In genomic region chr3:50333744-50334328, GRCh38 we compare ENCODE assay signal across 8 cellular contexts. TPM values are rescaled to one million over a fixed set of nuclear protein-coding genes. Genes with fewer than 3 reads are reported as not detected.
DNase-seq lines count a peak whose midpoint lies in the region; ATAC-seq, FAIRE-seq and TF ChIP-seq lines count a peak whose summit lies in the region.
"Had no signal": no experiment of that assay in that cellular context is flagged by ENCODE, and none has a peak within 500 bp of the region (broad histone marks: within the 10 kb centered on the region; RNA-seq: fewer than 3 reads in every experiment).

No MANE protein-coding gene starts in this region.

- no peak for TF ChIP-seq RAD21 in GM12878 (IDR thresholded peaks at IDR 0.05; ENCODE audit: insufficient read depth, low read depth, low read length)

- TF ChIP-seq EP300 in GM12878 (IDR thresholded peaks at IDR 0.05; ENCODE audit: borderline replicate concordance in 1 of 2, control insufficient read depth in 1 of 2, low read depth in 2 of 2, low read length in 2 of 2) = no peak

- peak overlapping the region; percentile 77 for H3K4me2 ChIP-seq in GM12878 (ENCODE audit: control insufficient read depth, insufficient read depth)

- CTCF ChIA-PET in GM12878 (lab: Yijun Ruan, JAX) = interaction anchor here (0.6 to 10.5 kb wide), 3 partner anchors 11 to 35 kb away, joined by 3 to 72 read pairs (median 5); partner anchors contain the start of genes HYAL2, HYAL3 and NAA80

- no peak for FAIRE-seq in GM12878 (lab: Jason Lieb, UNC)
- FAIRE-seq in RCC 7860 (lab: Jason Lieb, UNC) = no peak

- POLR2A ChIA-PET in GM12878 (lab: Charles Lee) = interaction anchor here (1.0 to 1.7 kb wide), 3 partner anchors 11 to 27 kb away, joined by 3 to 5 read pairs (median 4); partner anchors contain the start of gene HYAL2

- H3K4me1 ChIP-seq in GM12878 (ENCODE audit: control insufficient read depth, insufficient read depth, low read length) = peaks cover 10% of the 10 kb centered on the region; the same call in 1 of the 2 replicates

- SMC1A ChIA-PET in GM12878 (lab: Charles Lee; ENCODE audit: uncharacterized antibody, unreplicated experiment) = interaction anchor here (1.5 kb wide), 1 partner anchor 13 kb away, joined by 3 read pairs; no protein-coding TSS in a partner anchor

- TF ChIP-seq CTCF in NB4 (IDR thresholded peaks at IDR 0.05; ENCODE audit: low read depth, low read length) (no peak), GM12878 (IDR thresholded peaks at IDR 0.05 in 2 of 3, conservative IDR thresholded peaks at IDR 0.05 in 1 of 3; ENCODE audit: control insufficient read depth in 2 of 3, extremely low read depth in 1 of 3, insufficient read depth in 1 of 3, low read depth in 3 of 3, low read length in 3 of 3) (no peak)

- in situ Hi-C loops in GM12878 (cut with MboI) = loop anchor here (10.0 kb wide), 1 partner anchor 1061 kb away; the partner anchor contains the start of gene RBM15B

- peak overlapping the region; percentile 15; the same call in 1 of the 2 replicates for H3K9ac ChIP-seq in GM12878 (ENCODE audit: control insufficient read depth, insufficient read depth, low read length)

- 74% methylated on average over 12 of the region's 12 CpGs for WGBS in GM12878 (ENCODE audit: insufficient coverage, insufficient replicate concordance, low lambda C conversion rate, missing lambda C conversion rate)

- H4K20me1 ChIP-seq in GM12878 (ENCODE audit: control insufficient read depth, insufficient read depth) = no peaks in the 10 kb centered on the region; the same call in 1 of the 2 replicates

- intact Hi-C loops in GM12878 (cut with micrococcal nuclease; ENCODE audit: unreplicated experiment) = no loop called here

- TF ChIP-seq POLR2A in NB4 (IDR thresholded peaks at IDR 0.05; ENCODE audit: extremely low read depth, insufficient read length) = no peak
- no peak for TF ChIP-seq POLR2A in GM12878 (IDR thresholded peaks at IDR 0.05; ENCODE audit: low read depth, low read length)

- peaks cover 19 to 27% of the 10 kb centered on the region in 2 experiments for H3K36me3 ChIP-seq in GM12878 (ENCODE audit: control insufficient read depth in 2 of 2, insufficient read depth in 2 of 2, low read length in 1 of 2)

- H2AFZ ChIP-seq in GM12878 (ENCODE audit: control insufficient read depth, low read depth, low read length) = no peak overlapping the region

- no peak for DNase-seq in NB4 (ENCODE audit: low read depth)
- no peak for DNase-seq in GM12878 (ENCODE audit: low read depth, low spot score)
- peak; percentile 87 for DNase-seq in iris pigment epithelial cell (ENCODE audit: low read depth)
- peak; percentile 69 for DNase-seq in stromal cell of bone marrow (ENCODE audit: low read depth)
- DNase-seq in NCI-H2107 treated with DMSO at 0.1 percent for 48 hours (lab: John Stamatoyannopoulos, UW; ENCODE audit: unreplicated experiment) = no peak
- no peak for DNase-seq in RCC 7860 (ENCODE audit: low spot score)
- DNase-seq: Karpas-422 had no signal

- H3K79me2 ChIP-seq in GM12878 (ENCODE audit: control insufficient read depth, insufficient read depth, low read length) = peaks cover 58% of the 10 kb centered on the region

- RAD21 ChIA-PET in GM12878 (lab: Charles Lee; ENCODE audit: unreplicated experiment) = no interaction called here

- H3K9me3 ChIP-seq in GM12878 (replicated peaks; ENCODE audit: control insufficient read depth, insufficient read depth, low read length) = no peaks in the 10 kb centered on the region

- ATAC-seq in GM12878 = no peak
- ATAC-seq in GM19324 (IDR thresholded peaks at IDR 0.05; ENCODE audit: low FRiP score, unreplicated experiment) = no peak

- H3K4me3 ChIP-seq in NB4 (ENCODE audit: low read depth, low read length) (peak overlapping the region; percentile 3), GM12878 (peak overlapping the region; percentile 28; the same call in 1 of the 2 replicates)

- H3K27ac ChIP-seq in GM12878 (ENCODE audit: control insufficient read depth, insufficient read depth) = no peak overlapping the region

- H3K27me3 ChIP-seq in GM12878 (replicated peaks in 1 of 2; ENCODE audit: control insufficient read depth in 2 of 2, insufficient read depth in 2 of 2, low read length in 1 of 2) = no peaks in the 10 kb centered on the region

- no TSS peak for BruUV-seq in GM12878 (replicated peaks; lab: Mats Ljungman, UMichigan)

RNA-seq across cellular contexts. Expression of gene TUSC2, which starts 5.8 kb away (rescaled TPM):
- total RNA-seq in GM12878 (2013; cell fraction: nucleolus; rRNA removed) = 4.4 and 6.3 TPM in 2 replicates
- total RNA-seq in GM12878 (2014; rRNA removed) (31.1 and 34.7 TPM in 2 replicates), GM12878 (2014; rRNA removed; fragmentation: Illumina TruSeq; extraction: Trizol) (17.7 and 18.0 TPM in 2 replicates), GM12878 (2021) (33.8 and 34.5 TPM in 2 replicates)
- polyA plus RNA-seq in GM12878 (2011; ENCODE audit: low read depth) = 14.4 TPM
- polyA plus RNA-seq in GM12878 (2011; rRNA removed) (24.3 and 37.8 TPM in 2 replicates), GM12878 (2014; fragmentation: Illumina TruSeq; extraction: Trizol) (24.3 and 27.0 TPM in 2 replicates), GM12878 (2014; fragmentation: Nextera tagmentation; extraction: Ambion mirVana) (10 to 100 TPM in 1 of 2 experiments, 1 to 10 TPM in 1; 4.0 to 10.2 TPM), GM12878 (2014; rRNA removed) (69.4 and 79.5 TPM in 2 replicates), GM12878 (2016; fragmentation: Nextera tagmentation; extraction: Ambion mirVana) (10 to 100 TPM; 71.1 to 73.8 TPM)
- 45.3 and 51.3 TPM in 2 replicates for polyA plus RNA-seq in GM12878 (2011; cell fraction: cytosol; rRNA removed)
- polyA plus RNA-seq in GM12878 (2011; cell fraction: nucleus; rRNA removed) = 20.5 and 21.8 TPM in 2 replicates
- 21.3 and 26.7 TPM in 2 replicates for polyA plus RNA-seq in GM12878 (2012)
- polyA minus RNA-seq in GM12878 (2011; rRNA and poly(A)+ RNA removed) = 14.0 and 16.5 TPM in 2 replicates
- 4.1 and 4.5 TPM in 2 replicates for polyA minus RNA-seq in GM12878 (2011; cell fraction: cytosol; rRNA and poly(A)+ RNA removed)
- polyA minus RNA-seq in GM12878 (2011; cell fraction: nucleus; rRNA and poly(A)+ RNA removed) = 6.2 and 7.7 TPM in 2 replicates

RNA-seq across cellular contexts. Expression of gene RASSF1, which starts 6.8 kb away (rescaled TPM):
- total RNA-seq in GM12878 (2013; cell fraction: nucleolus; rRNA removed) = 67.1 and 75.3 TPM in 2 replicates
- total RNA-seq in GM12878 (2014; rRNA removed) (39.3 and 40.1 TPM in 2 replicates), GM12878 (2014; rRNA removed; fragmentation: Illumina TruSeq; extraction: Trizol) (15.7 and 16.1 TPM in 2 replicates), GM12878 (2021) (30.9 and 35.2 TPM in 2 replicates)
- polyA plus RNA-seq in GM12878 (2011; ENCODE audit: low read depth) = 19.6 TPM
- polyA plus RNA-seq in GM12878 (2011; rRNA removed) (36.4 and 59.6 TPM in 2 replicates), GM12878 (2014; fragmentation: Illumina TruSeq; extraction: Trizol) (9.6 and 18.5 TPM in 2 replicates), GM12878 (2014; fragmentation: Nextera tagmentation; extraction: Ambion mirVana) (10 to 100 TPM in 1 of 2 experiments, 1 to 10 TPM in 1; 4.4 to 10.3 TPM), GM12878 (2014; rRNA removed) (54.1 and 61.3 TPM in 2 replicates), GM12878 (2016; fragmentation: Nextera tagmentation; extraction: Ambion mirVana) (10 to 100 TPM; 48.7 to 49.1 TPM)
- polyA plus RNA-seq in GM12878 (2011; cell fraction: cytosol; rRNA removed) = 62.1 and 82.5 TPM in 2 replicates
- 136 and 141 TPM in 2 replicates for polyA plus RNA-seq in GM12878 (2011; cell fraction: nucleus; rRNA removed)
- 38.7 and 39.3 TPM in 2 replicates for polyA plus RNA-seq in GM12878 (2012)
- 16.2 and 26.6 TPM in 2 replicates for polyA minus RNA-seq in GM12878 (2011; rRNA and poly(A)+ RNA removed)
- polyA minus RNA-seq in GM12878 (2011; cell fraction: cytosol; rRNA and poly(A)+ RNA removed) = 9.3 and 11.9 TPM in 2 replicates
- 22.7 and 30.4 TPM in 2 replicates for polyA minus RNA-seq in GM12878 (2011; cell fraction: nucleus; rRNA and poly(A)+ RNA removed)

RNA-seq across cellular contexts. Expression of gene HYAL2, which starts 11.3 kb away (rescaled TPM):
- total RNA-seq in GM12878 (2013; cell fraction: nucleolus; rRNA removed) = 17.5 and 19.1 TPM in 2 replicates
- total RNA-seq in GM12878 (2014; rRNA removed) (17.7 and 21.8 TPM in 2 replicates), GM12878 (2014; rRNA removed; fragmentation: Illumina TruSeq; extraction: Trizol) (7.6 and 7.7 TPM in 2 replicates), GM12878 (2021) (12.4 and 14.8 TPM in 2 replicates)
- polyA plus RNA-seq in GM12878 (2011; ENCODE audit: low read depth) = 22.0 TPM
- polyA plus RNA-seq in GM12878 (2011; rRNA removed) (6.0 and 11.0 TPM in 2 replicates), GM12878 (2014; fragmentation: Illumina TruSeq; extraction: Trizol) (0.87 and 6.4 TPM in 2 replicates), GM12878 (2014; fragmentation: Nextera tagmentation; extraction: Ambion mirVana) (under 1 TPM; 0.06 to 0.31 TPM), GM12878 (2014; rRNA removed) (14.4 and 21.2 TPM in 2 replicates), GM12878 (2016; fragmentation: Nextera tagmentation; extraction: Ambion mirVana) (10 to 100 TPM; 17.1 to 17.4 TPM)
- polyA plus RNA-seq in GM12878 (2011; cell fraction: cytosol; rRNA removed) = 17.1 and 24.4 TPM in 2 replicates
- 20.1 and 21.1 TPM in 2 replicates for polyA plus RNA-seq in GM12878 (2011; cell fraction: nucleus; rRNA removed)
- 5.0 and 5.8 TPM in 2 replicates for polyA plus RNA-seq in GM12878 (2012)
- polyA minus RNA-seq in GM12878 (2011; rRNA and poly(A)+ RNA removed) = 14.8 and 27.1 TPM in 2 replicates
- 6.5 and 7.4 TPM in 2 replicates for polyA minus RNA-seq in GM12878 (2011; cell fraction: cytosol; rRNA and poly(A)+ RNA removed)
- polyA minus RNA-seq in GM12878 (2011; cell fraction: nucleus; rRNA and poly(A)+ RNA removed) = 12.2 and 21.7 TPM in 2 replicates

RNA-seq across cellular contexts. Expression of gene ZMYND10, which starts 11.7 kb away (rescaled TPM):
- total RNA-seq in GM12878 (2013; cell fraction: nucleolus; rRNA removed) = 1.6 and 2.2 TPM in 2 replicates
- total RNA-seq in GM12878 (2014; rRNA removed) = 0.11 and 0.60 TPM in 2 replicates
- 0.14 and 0.27 TPM in 2 replicates for total RNA-seq in GM12878 (2014; rRNA removed; fragmentation: Illumina TruSeq; extraction: Trizol)
- total RNA-seq in GM12878 (2021) = 0.45 and 0.80 TPM in 2 replicates
- polyA plus RNA-seq in GM12878 (2011; ENCODE audit: low read depth) = 0.60 TPM
- polyA plus RNA-seq in GM12878 (2011; rRNA removed) = 0.40 and 1.0 TPM in 2 replicates
- polyA plus RNA-seq in GM12878 (2011; cell fraction: cytosol; rRNA removed) = 0.60 and 1.2 TPM in 2 replicates
- polyA plus RNA-seq in GM12878 (2011; cell fraction: nucleus; rRNA removed) = 7.6 and 7.9 TPM in 2 replicates
- polyA plus RNA-seq in GM12878 (2012) = 0.66 and 0.72 TPM in 2 replicates
- 0.18 TPM in 1 of 2 replicates, not detected in the other for polyA plus RNA-seq in GM12878 (2014; fragmentation: Illumina TruSeq; extraction: Trizol)
- polyA plus RNA-seq in GM12878 (2014; fragmentation: Nextera tagmentation; extraction: Ambion mirVana) = under 1 TPM; 0.26 to 0.40 TPM
- 0.35 and 0.91 TPM in 2 replicates for polyA plus RNA-seq in GM12878 (2014; rRNA removed)
- under 1 TPM; 0.66 to 0.94 TPM for polyA plus RNA-seq in GM12878 (2016; fragmentation: Nextera tagmentation; extraction: Ambion mirVana)
- polyA minus RNA-seq in GM12878 (2011; rRNA and poly(A)+ RNA removed) = 0.44 and 1.2 TPM in 2 replicates
- not detected in 2 replicates for polyA minus RNA-seq in GM12878 (2011; cell fraction: cytosol; rRNA and poly(A)+ RNA removed)
- 0.73 and 2.7 TPM in 2 replicates for polyA minus RNA-seq in GM12878 (2011; cell fraction: nucleus; rRNA and poly(A)+ RNA removed)

RNA-seq across cellular contexts. Expression of gene NPRL2, which starts 16.7 kb away (rescaled TPM):
- 30.5 and 38.0 TPM in 2 replicates for total RNA-seq in GM12878 (2013; cell fraction: nucleolus; rRNA removed)
- total RNA-seq in GM12878 (2014; rRNA removed) = 34.6 and 35.4 TPM in 2 replicates
- total RNA-seq in GM12878 (2014; rRNA removed; fragmentation: Illumina TruSeq; extraction: Trizol) = 15.0 and 17.8 TPM in 2 replicates
- total RNA-seq in GM12878 (2021) = 19.4 and 22.9 TPM in 2 replicates
- polyA plus RNA-seq in GM12878 (2011; ENCODE audit: low read depth) = 21.3 TPM
- polyA plus RNA-seq in GM12878 (2011; rRNA removed) = 39.4 and 54.2 TPM in 2 replicates
- 54.1 and 62.7 TPM in 2 replicates for polyA plus RNA-seq in GM12878 (2011; cell fraction: cytosol; rRNA removed)
- 112 and 156 TPM in 2 replicates for polyA plus RNA-seq in GM12878 (2011; cell fraction: nucleus; rRNA removed)
- 27.8 and 29.3 TPM in 2 replicates for polyA plus RNA-seq in GM12878 (2012)
- 12.9 and 22.5 TPM in 2 replicates for polyA plus RNA-seq in GM12878 (2014; fragmentation: Illumina TruSeq; extraction: Trizol)
- polyA plus RNA-seq in GM12878 (2014; fragmentation: Nextera tagmentation; extraction: Ambion mirVana) = 10 to 100 TPM; 33.6 to 36.2 TPM
- polyA plus RNA-seq in GM12878 (2014; rRNA removed) = 34.0 and 38.8 TPM in 2 replicates
- 10 to 100 TPM; 31.0 to 32.1 TPM for polyA plus RNA-seq in GM12878 (2016; fragmentation: Nextera tagmentation; extraction: Ambion mirVana)
- 52.4 and 60.3 TPM in 2 replicates for polyA minus RNA-seq in GM12878 (2011; rRNA and poly(A)+ RNA removed)
- 8.6 and 14.4 TPM in 2 replicates for polyA minus RNA-seq in GM12878 (2011; cell fraction: cytosol; rRNA and poly(A)+ RNA removed)
- 24.1 and 29.8 TPM in 2 replicates for polyA minus RNA-seq in GM12878 (2011; cell fraction: nucleus; rRNA and poly(A)+ RNA removed)

Comparison
In these comparisons a context has a peak if more than half of its experiments do, and no peak if none do; other contexts are left out.
1. DNase-seq: peak in iris pigment epithelial cell (single experiment) and stromal cell of bone marrow (single experiment); none in NB4 (single experiment), GM12878 (single experiment), NCI-H2107 treated with DMSO at 0.1 percent for 48 hours (single experiment) and RCC 7860 (single experiment).